In the genomic region with DNA sequence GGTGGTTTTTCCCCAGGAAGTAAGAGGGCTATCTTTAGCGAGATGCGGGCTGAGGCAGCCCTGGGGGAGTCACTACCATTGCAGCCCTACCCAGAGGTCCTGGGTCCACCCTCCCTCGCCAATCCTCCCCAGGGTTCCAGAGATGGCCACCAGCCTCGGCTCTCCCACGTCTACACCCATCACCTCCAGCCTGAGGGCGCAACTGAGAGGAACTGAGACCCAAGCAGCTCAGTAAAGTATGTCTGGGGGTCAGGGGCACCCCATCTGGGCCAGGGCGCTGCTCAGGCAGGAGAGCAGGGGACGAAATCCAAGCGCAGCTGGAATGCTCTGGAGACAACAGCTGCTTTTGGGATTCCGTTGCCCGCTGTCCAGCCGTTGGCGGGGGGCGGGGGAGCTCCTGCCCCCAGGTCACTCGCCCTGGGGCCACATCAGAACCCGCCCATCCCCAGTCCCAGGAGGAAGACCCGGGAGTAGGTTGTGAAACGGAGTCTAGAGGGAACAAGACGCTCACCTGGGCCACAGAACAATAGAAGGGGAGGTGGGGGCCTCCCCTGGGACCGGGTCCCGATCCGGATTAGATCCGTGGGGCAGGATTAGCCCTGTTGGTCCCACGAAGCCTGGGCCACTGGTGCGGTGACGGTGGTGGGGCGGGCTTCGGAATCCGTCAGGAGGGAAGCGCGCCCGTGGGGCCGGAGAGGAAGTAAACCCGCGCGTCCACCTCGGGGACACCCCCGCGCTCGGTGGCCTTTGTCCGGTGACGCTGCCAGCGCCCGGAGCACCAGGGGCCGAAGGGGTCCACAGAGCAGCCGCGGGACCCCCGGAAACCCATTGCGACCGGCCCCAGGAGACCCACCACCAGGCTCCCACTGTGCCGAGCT, we compare ENCODE assay signal across 8 cellular contexts. TPM values are rescaled to one million over a fixed set of nuclear protein-coding genes. Genes with fewer than 3 reads are reported as not detected.
DNase-seq lines count a peak whose midpoint lies in the region; ATAC-seq and TF ChIP-seq lines count a peak whose summit lies in the region.

No MANE protein-coding gene starts in this region.

- CTCF ChIA-PET in RWPE1 (lab: Yijun Ruan, JAX), result interaction anchor here (0.7 kb wide), 1 partner anchor 16 kb away, joined by 3 read pairs; no protein-coding TSS in a partner anchor

- H3K4me3 ChIP-seq in HFF-Myc (replicated peaks; ENCODE audit: low read depth, low read length) (peak overlapping the region; percentile 77), lung (peak overlapping the region; percentile 54), tibial artery (peak overlapping the region; percentile 72 to 97)

- H3K4me1 ChIP-seq in lung (ENCODE audit: control insufficient read depth in 2 of 2, insufficient read depth in 2 of 2, low read length in 2 of 2), result peaks cover 6 to 21% of the 10 kb centered on the region in 2 donors
- H3K4me1 ChIP-seq in tibial artery, result peaks cover 0 to 54% (median 43%) of the 10 kb centered on the region in 4 donors

- H3K27me3 ChIP-seq in lung (ENCODE audit: control insufficient read depth, insufficient read depth) (no peaks in the 10 kb centered on the region), tibial artery (no peaks in the 10 kb centered on the region)

- POLR2A ChIA-PET in RWPE1 (lab: Yijun Ruan, JAX; ENCODE audit: low non-redundant PET), result interaction anchor here (0.5 to 1.3 kb wide), 3 partner anchors 14 to 68 kb away, joined by 3 to 4 read pairs (median 3); a partner anchor contains a TSS

- intact Hi-C loops in dendritic cell treated with granulocyte-macrophage colony-stimulating factor and Interleukin-4, amounts not matched to agents 40 ng/mL and 50 ng/mL, for 4 days (cut with micrococcal nuclease), result loop anchor here (1.0 to 5.0 kb wide), 2 partner anchors 13 to 702 kb away; a partner anchor contains a TSS
- intact Hi-C loops in tibial artery (cut with DNase I; ENCODE audit: low total_unique reads), result loop anchor here (5.0 kb wide), 1 partner anchor 33 kb away; no protein-coding TSS in a partner anchor

- no peaks in the 10 kb centered on the region for H3K27me3 Mint-ChIP-seq in dendritic cell treated with granulocyte-macrophage colony-stimulating factor and Interleukin-4, amounts not matched to agents 40 ng/mL and 50 ng/mL, for 4 days

- H3K9me3 Mint-ChIP-seq in dendritic cell treated with granulocyte-macrophage colony-stimulating factor and Interleukin-4, amounts not matched to agents 40 ng/mL and 50 ng/mL, for 4 days, result no peaks in the 10 kb centered on the region

- peak overlapping the region; percentile 98 for H3K27ac ChIP-seq in RWPE1
- H3K27ac ChIP-seq in lung (ENCODE audit: low read depth in 1 of 2, low read length in 1 of 2), result peak overlapping the region; percentile 93 to 94
- peak overlapping the region; percentile 97 to 98 for H3K27ac ChIP-seq in tibial artery

- peaks cover 6 to 27% of the 10 kb centered on the region in 2 donors for H3K36me3 ChIP-seq in lung (ENCODE audit: control insufficient read depth in 2 of 2, insufficient read depth in 2 of 2, low read length in 2 of 2)
- H3K36me3 ChIP-seq in tibial artery, result peaks cover 29 to 46% (median 35%) of the 10 kb centered on the region in 3 donors

- H3K4me3 Mint-ChIP-seq in dendritic cell treated with granulocyte-macrophage colony-stimulating factor and Interleukin-4, amounts not matched to agents 40 ng/mL and 50 ng/mL, for 4 days, result peak overlapping the region; percentile 91

- H3K9me3 ChIP-seq in lung (ENCODE audit: control insufficient read depth in 2 of 2, insufficient read depth in 1 of 2, low read length in 1 of 2) (no peaks in the 10 kb centered on the region), tibial artery (no peaks in the 10 kb centered on the region)

- H3K36me3 Mint-ChIP-seq in dendritic cell treated with granulocyte-macrophage colony-stimulating factor and Interleukin-4, amounts not matched to agents 40 ng/mL and 50 ng/mL, for 4 days (ENCODE audit: low read depth), result peaks cover 76% of the 10 kb centered on the region

- ATAC-seq in lung (ENCODE audit: insufficient read depth, low FRiP score), result no peak
- no peak for ATAC-seq in HG03442 (IDR thresholded peaks at IDR 0.05; ENCODE audit: unreplicated experiment)

- peak overlapping the region; percentile 98 for H3K27ac Mint-ChIP-seq in dendritic cell treated with granulocyte-macrophage colony-stimulating factor and Interleukin-4, amounts not matched to agents 40 ng/mL and 50 ng/mL, for 4 days

- peak; percentile 72 for DNase-seq in SIG-M5 treated with dmso at 0.1 percent for 504 hours (lab: John Stamatoyannopoulos, UW; ENCODE audit: unreplicated experiment)
- DNase-seq in SIG-M5 (lab: John Stamatoyannopoulos, UW), result no peak
- no peak for DNase-seq in HFF-Myc (ENCODE audit: extremely low read depth, low read depth)
- DNase-seq in RWPE1 (ENCODE audit: low spot score), result no peak
- peak; percentile 61 for DNase-seq in lung (ENCODE audit: low spot score)
- peak; percentile 48 to 82 for DNase-seq in tibial artery

- WGBS in lung, 2 donors, result 1% methylated on average over 40 to 51 of the region's 51 CpGs

- peaks cover 68% of the 10 kb centered on the region for H3K4me1 Mint-ChIP-seq in dendritic cell treated with granulocyte-macrophage colony-stimulating factor and Interleukin-4, amounts not matched to agents 40 ng/mL and 50 ng/mL, for 4 days (ENCODE audit: low read depth)

- TF ChIP-seq CTCF in HFF-Myc (IDR thresholded peaks at IDR 0.05; ENCODE audit: low read depth, low read length, missing control alignments), result no peak
- TF ChIP-seq CTCF in RWPE1 (conservative IDR thresholded peaks at IDR 0.05; ENCODE audit: low read depth), result no peak
- no peak for TF ChIP-seq CTCF in lung (IDR thresholded peaks at IDR 0.05; ENCODE audit: control extremely low read depth, extremely low read depth)
- TF ChIP-seq CTCF in tibial artery (IDR thresholded peaks at IDR 0.05), result no peak

RNA-seq across cellular contexts. Expression of a gene that starts 1.3 kb away (rescaled TPM):
- 100 to 1,000 TPM in 1 of 2 donors, 10 to 100 TPM in 1; 49.9 to 115 TPM for total RNA-seq in lung
- 100 to 1,000 TPM; 105 to 143 TPM for polyA plus RNA-seq in lung

RNA-seq across cellular contexts. Expression of a gene that starts 2.2 kb away (rescaled TPM):
- 10 to 100 TPM; 37.7 to 39.5 TPM for total RNA-seq in lung
- 10 to 100 TPM; 24.3 to 28.8 TPM for polyA plus RNA-seq in lung

RNA-seq across cellular contexts. Expression of a gene that starts 8.6 kb away (rescaled TPM):
- total RNA-seq in lung, result 100 to 1,000 TPM; 166 to 216 TPM
- polyA plus RNA-seq in lung, result 100 to 1,000 TPM; 129 to 154 TPM

RNA-seq across cellular contexts. Expression of a gene that starts 13.4 kb away (rescaled TPM):
- 100 to 1,000 TPM in 1 of 2 donors, 10 to 100 TPM in 1; 88.7 to 138 TPM for total RNA-seq in lung
- 100 to 1,000 TPM in 1 of 2 donors, 10 to 100 TPM in 1; 80.3 to 130 TPM for polyA plus RNA-seq in lung

RNA-seq across cellular contexts. Expression of a gene that starts 30.5 kb away (rescaled TPM):
- 10 to 100 TPM; 58.8 to 66.4 TPM for total RNA-seq in lung
- 10 to 100 TPM; 36.0 to 36.2 TPM for polyA plus RNA-seq in lung

Comparison
In these comparisons a context has a peak if more than half of its experiments do, and no peak if none do; other contexts are left out.
1. DNase-seq: peak in SIG-M5 treated with dmso at 0.1 percent for 504 hours (single experiment), lung (single experiment) and tibial artery (2 of 2); none in SIG-M5 (single experiment), HFF-Myc (single experiment) and RWPE1 (single experiment).
2. Peak in every context shown above with its lines, with median percentiles within 50 percentile points of each other: H3K4me3 ChIP-seq and H3K27ac ChIP-seq.